In genomic region chr6:2552648-2553154, GRCh38 we compare ENCODE assay signal across 29 cellular contexts.
"Had no signal": no experiment of that assay in that cellular context is flagged by ENCODE, and none has a peak within 500 bp of the region (broad histone marks: within the 10 kb centered on the region; RNA-seq: fewer than 3 reads in every experiment).

No MANE protein-coding gene starts in this region.

- H3K27ac Mint-ChIP-seq: mesothelial cell of epicardium; naive B cell; natural killer cell; stimulated activated effector memory CD8-positive, alpha-beta T cell treated with anti-CD3 and anti-CD28 coated beads, Interleukin-12 subunit alpha, Interleukin-12 subunit beta, amount 100 ng/mL, for 72 hours; stimulated activated naive CD8-positive, alpha-beta T cell treated with anti-CD3 and anti-CD28 coated beads, Interleukin-15, Interleukin-2, amounts not matched to agents 100 ng/mL and 50 ng/mL, for 24 hours had no signal

- ATAC-seq: heart right ventricle; left colon; left lung; lower lobe of right lung; natural killer cell; pancreas; right cardiac atrium; sciatic nerve; stimulated activated effector memory CD8-positive, alpha-beta T cell treated with anti-CD3 and anti-CD28 coated beads, Interleukin-12 subunit alpha, Interleukin-12 subunit beta, amount 100 ng/mL, for 72 hours; upper lobe of right lung had no signal

- H3K4me3 ChIP-seq: heart right ventricle, hepatocyte, left lung, lower lobe of right lung, pancreas, prostate gland, skin epidermis, suprapubic skin, thoracic aorta, tibial artery, upper lobe of right lung had no signal

- H3K4me3 Mint-ChIP-seq: mesothelial cell of epicardium; naive B cell; natural killer cell; stimulated activated effector memory CD8-positive, alpha-beta T cell treated with anti-CD3 and anti-CD28 coated beads, Interleukin-12 subunit alpha, Interleukin-12 subunit beta, amount 100 ng/mL, for 72 hours; stimulated activated naive CD8-positive, alpha-beta T cell treated with anti-CD3 and anti-CD28 coated beads, Interleukin-15, Interleukin-2, amounts not matched to agents 100 ng/mL and 50 ng/mL, for 24 hours had no signal

- H3K36me3 ChIP-seq: heart right ventricle, left lung, lower lobe of right lung, pancreas, prostate gland, suprapubic skin, thoracic aorta, tibial artery, upper lobe of right lung had no signal

- H3K27me3 ChIP-seq: hepatocyte, left lung, pancreas, suprapubic skin, tibial artery, upper lobe of right lung had no signal

- H3K4me2 ChIP-seq: hepatocyte had no signal

- H3K9me3 Mint-ChIP-seq: natural killer cell; stimulated activated effector memory CD8-positive, alpha-beta T cell treated with anti-CD3 and anti-CD28 coated beads, Interleukin-12 subunit alpha, Interleukin-12 subunit beta, amount 100 ng/mL, for 72 hours; stimulated activated naive CD8-positive, alpha-beta T cell treated with anti-CD3 and anti-CD28 coated beads, Interleukin-15, Interleukin-2, amounts not matched to agents 100 ng/mL and 50 ng/mL, for 24 hours had no signal

- H3K4me1 ChIP-seq: lower lobe of right lung, pancreas, prostate gland, suprapubic skin, tibial artery, upper lobe of right lung had no signal

- H3K79me2 ChIP-seq: hepatocyte had no signal

- H3K9me3 ChIP-seq: left lung, lower lobe of right lung, pancreas, prostate gland, thoracic aorta, tibial artery, upper lobe of right lung had no signal

- DNase-seq: heart right ventricle; kidney glomerular epithelial cell; left colon; left lung; lower lobe of right lung; mesendoderm; naive B cell; natural killer cell; pancreas; posterior cingulate gyrus; retina; right cardiac atrium; stimulated activated CD4-positive, alpha-beta T cell treated with anti-CD3 and anti-CD28 coated beads, Interleukin-12 subunit alpha, Interleukin-12 subunit beta, amount 100 ng/mL, for 4 hours; stimulated activated CD4-positive, alpha-beta T cell treated with anti-CD3 and anti-CD28 coated beads, Interleukin-15, amount 100 ng/mL, for 24 hours; stimulated activated CD4-positive, alpha-beta T cell treated with anti-CD3 and anti-CD28 coated beads, Interleukin-2, amount 100 ng/mL, for 24 hours; stimulated activated CD4-positive, alpha-beta T cell treated with anti-CD3 and anti-CD28 coated beads, Interleukin-4, amount 100 ng/mL, for 24 hours; stimulated activated naive CD4-positive, alpha-beta T cell; tibial artery; trophoblast cell; upper lobe of right lung had no signal

- H3K27ac ChIP-seq: heart right ventricle, hepatocyte, left lung, lower lobe of right lung, pancreas, prostate gland, skin epidermis, suprapubic skin, thoracic aorta, tibial artery, upper lobe of right lung had no signal

- H3K36me3 Mint-ChIP-seq: mesothelial cell of epicardium; natural killer cell; stimulated activated effector memory CD8-positive, alpha-beta T cell treated with anti-CD3 and anti-CD28 coated beads, Interleukin-12 subunit alpha, Interleukin-12 subunit beta, amount 100 ng/mL, for 72 hours had no signal

- H2AFZ ChIP-seq: hepatocyte had no signal

- H3K4me1 Mint-ChIP-seq: naive B cell; natural killer cell; stimulated activated effector memory CD8-positive, alpha-beta T cell treated with anti-CD3 and anti-CD28 coated beads, Interleukin-12 subunit alpha, Interleukin-12 subunit beta, amount 100 ng/mL, for 72 hours had no signal
